ENCODE assay signal across 8 cellular contexts in genomic region chr22:45309422-45310227, GRCh38. TPM values are rescaled to one million over a fixed set of nuclear protein-coding genes. Genes with fewer than 3 reads are reported as not detected.
DNase-seq lines count a peak whose midpoint lies in the region; TF ChIP-seq lines count a peak whose summit lies in the region.

Gene FAM118A, plus strand, starts transcription at chr22:45309934. Its CDS starts 12,446 bp downstream, at chr22:45322380.

- H3K23me2 ChIP-seq in H9 (ENCODE audit: insufficient read length, low read depth, low read length, poor library complexity, severe bottlenecking), result peaks cover 13% of the 10 kb centered on the region

- no peak within 1 kb of the TSS for H3K27ac ChIP-seq in H9 (ENCODE audit: insufficient read length, low read depth, low read length)
- H3K27ac ChIP-seq in stomach, result peak within 1 kb of the TSS; percentile 87 to 92 (median 89)

- H4K20me1 ChIP-seq in H9 (ENCODE audit: control insufficient read depth, insufficient read depth, insufficient read length), result no peaks in the 10 kb centered on the region

- H3K9ac ChIP-seq in H9 (ENCODE audit: extremely low read depth, insufficient read length, low read length), result peak within 1 kb of the TSS; percentile 36

- H3K4me2 ChIP-seq in H9 (ENCODE audit: insufficient read depth, insufficient read length, low read length), result peak within 1 kb of the TSS; percentile 76

- no peak within 1 kb of the TSS for H4K5ac ChIP-seq in H9 (ENCODE audit: insufficient read length, low read depth, low read length)

- TF ChIP-seq POLR2A in stomach (IDR thresholded peaks at IDR 0.05), result peak in 2 of 4 donors; percentile 9 to 69

- no peak within 1 kb of the TSS for H2BK5ac ChIP-seq in H9 (ENCODE audit: insufficient read length, low read length)

- no peak within 1 kb of the TSS for H2BK12ac ChIP-seq in H9 (ENCODE audit: insufficient read length, low read depth, low read length)

- DNase-seq in G401 (ENCODE audit: low spot score) (peak; percentile 94), H9 (peak; percentile 97), MG63 (peak; percentile 81), SHP77 treated with DMSO at 0.1 percent for 48 hours (lab: John Stamatoyannopoulos, UW) (peak; percentile 78), activated gamma-delta T cell treated with Interleukin-2 at 50 U/mL for 16 hours (peak; percentile 98), fibroblast of villous mesenchyme (ENCODE audit: low read depth) (peak; percentile 93), neural crest cell (ENCODE audit: low read depth, low spot score) (peak; percentile 99), stomach (peak; percentile 95)

- H4K91ac ChIP-seq in H9 (ENCODE audit: insufficient read length, low read depth, low read length), result no peak within 1 kb of the TSS

- H3K27me3 ChIP-seq in H9 (ENCODE audit: insufficient read depth, low read length) (no peaks in the 10 kb centered on the region), MG63 (no peaks in the 10 kb centered on the region), stomach (no peaks in the 10 kb centered on the region)

- in situ Hi-C loops in G401 (cut with HindIII; ENCODE audit: low sequenced_read_pairs), result no loop called here

- no peak within 1 kb of the TSS for H3T11ph ChIP-seq in H9 (ENCODE audit: low read length)

- WGBS in H9 (ENCODE audit: extremely low coverage, insufficient read length, low lambda C conversion rate), result no CpG with 5 or more reads among the region's 95 CpGs
- 1 to 4% (median 1%) methylated on average over 7 to 95 of the region's 95 CpGs for WGBS in stomach, 5 donors

- no peak for TF ChIP-seq EP300 in stomach (IDR thresholded peaks at IDR 0.05)

- H2AFZ ChIP-seq in H9 (ENCODE audit: low read length), result no peak within 1 kb of the TSS

- no peak within 1 kb of the TSS for H4K8ac ChIP-seq in H9 (replicated peaks; ENCODE audit: insufficient read length, low read depth, low read length)

- no peak within 1 kb of the TSS for H3K23ac ChIP-seq in H9 (ENCODE audit: insufficient read length, low read depth, low read length)

- no peaks in the 10 kb centered on the region for H3K9me3 Mint-ChIP-seq in H9
- H3K9me3 Mint-ChIP-seq in neural crest cell, result no peaks in the 10 kb centered on the region

- no peak for TF ChIP-seq CTCF in H9 (conservative IDR thresholded peaks at IDR 0.05)
- TF ChIP-seq CTCF in fibroblast of villous mesenchyme (IDR thresholded peaks at IDR 0.05; ENCODE audit: insufficient read depth, low read depth, low read length), result no peak
- TF ChIP-seq CTCF in neural crest cell (conservative IDR thresholded peaks at IDR 0.05), result no peak
- peak in 1 of 7 experiments; percentile 5 for TF ChIP-seq CTCF in stomach (IDR thresholded peaks at IDR 0.05)

- H3K27ac Mint-ChIP-seq in H9 (peak within 1 kb of the TSS; percentile 30 to 96 (median 73)), neural crest cell (ENCODE audit: unreplicated experiment) (peak within 1 kb of the TSS; percentile 92)

- H2BK15ac ChIP-seq in H9 (ENCODE audit: low read depth, low read length), result no peak within 1 kb of the TSS

- H3K36me3 ChIP-seq in MG63 (no peaks in the 10 kb centered on the region), stomach (peaks cover 0 to 9% (median 0%) of the 10 kb centered on the region in 4 donors)

- H3K56ac ChIP-seq in H9 (ENCODE audit: insufficient read length, low read depth, low read length), result no peak within 1 kb of the TSS

- peak within 1 kb of the TSS; percentile 62 for H3K14ac ChIP-seq in H9 (ENCODE audit: insufficient read depth, low read length)

- peaks cover 4 to 7% (median 6%) of the 10 kb centered on the region in 3 experiments; a peak in 3 of 7 replicates for H3K36me3 Mint-ChIP-seq in H9 (ENCODE audit: insufficient read depth in 1 of 3, low read depth in 3 of 3)
- no peaks in the 10 kb centered on the region for H3K36me3 Mint-ChIP-seq in neural crest cell (ENCODE audit: low read depth)

- no peaks in the 10 kb centered on the region for H3K9me3 ChIP-seq in H9 (ENCODE audit: control insufficient read depth, low read depth, low read length)
- H3K9me3 ChIP-seq in MG63, result no peaks in the 10 kb centered on the region
- no peaks in the 10 kb centered on the region for H3K9me3 ChIP-seq in stomach

- H3K4me1 ChIP-seq in H9 (ENCODE audit: insufficient read depth, low read length), result peaks cover 4% of the 10 kb centered on the region; the same call in 1 of the 2 replicates
- H3K4me1 ChIP-seq in stomach, result peaks cover 31 to 49% (median 40%) of the 10 kb centered on the region in 4 donors

- intact Hi-C loops in stomach (cut with DNase I; ENCODE audit: low total_unique reads), result no loop called here

- no peaks in the 10 kb centered on the region for H3K79me1 ChIP-seq in H9 (ENCODE audit: insufficient read depth, low read depth, low read length, poor library complexity, severe bottlenecking)

- H3K4me3 ChIP-seq in MG63 (peak within 1 kb of the TSS; percentile 79), fibroblast of villous mesenchyme (ENCODE audit: low read depth, low read length) (peak within 1 kb of the TSS; percentile 78), stomach (peak within 1 kb of the TSS; percentile 66 to 96 (median 89))

- peaks cover 9% of the 10 kb centered on the region for H3K27me3 Mint-ChIP-seq in H9 (ENCODE audit: low read depth)
- H3K27me3 Mint-ChIP-seq in neural crest cell (ENCODE audit: low read depth), result peaks cover 6% of the 10 kb centered on the region

- no peak within 1 kb of the TSS for H2AK5ac ChIP-seq in H9 (ENCODE audit: insufficient read length, low read length)

- no peak within 1 kb of the TSS for H2BK120ac ChIP-seq in H9 (ENCODE audit: low read depth, low read length, poor library complexity, severe bottlenecking)

- no peak within 1 kb of the TSS for H3K4ac ChIP-seq in H9 (ENCODE audit: low read depth, low read length)

- no peaks in the 10 kb centered on the region; the same call in 1 of the 2 replicates for H3K79me2 ChIP-seq in H9 (ENCODE audit: insufficient read depth, low read length)

- no peak within 1 kb of the TSS for H2BK20ac ChIP-seq in H9 (ENCODE audit: low read depth, low read length, poor library complexity, severe bottlenecking)

- peak within 1 kb of the TSS; percentile 59 for H3K18ac ChIP-seq in H9 (ENCODE audit: insufficient read length, low read depth, low read length)

- H3K4me1 Mint-ChIP-seq in H9 (peaks cover 29 to 38% of the 10 kb centered on the region in 2 experiments), neural crest cell (peaks cover 32% of the 10 kb centered on the region)

- H3K4me3 Mint-ChIP-seq in H9 (peak within 1 kb of the TSS; percentile 79 to 88), neural crest cell (peak within 1 kb of the TSS; percentile 81)

RNA-seq across cellular contexts. Expression of gene FAM118A, which starts in this region (rescaled TPM):
- total RNA-seq in G401 (2014; rRNA removed; shearing (Covaris generic)), result 11.0 and 38.4 TPM in 2 replicates
- total RNA-seq in H9 (2021) (34.3 and 37.9 TPM in 2 replicates), fibroblast of villous mesenchyme (20.7 and 52.5 TPM in 2 replicates), neural crest cell (60.7 and 64.8 TPM in 2 replicates), stomach (100 to 1,000 TPM in 2 of 5 donors, 10 to 100 TPM in 3; 13.8 to 747 (median 93.7) TPM)
- 17.1 and 20.5 TPM in 2 replicates for total RNA-seq in MG63 (2014; rRNA removed; shearing (Covaris generic); ENCODE audit: low replicate concordance)
- polyA plus RNA-seq in stomach, result 10 to 100 TPM; 12.0 to 29.8 (median 13.4) TPM
